ENCODE assay signal across 1 cellular context in genomic region chr13:29737061-29737460, GRCh38.
TF ChIP-seq lines count a peak whose summit lies in the region.

No MANE protein-coding gene starts in this region.

TF ChIP-seq in GM23338, 12 proteins besides CTCF, POLR2A, EP300 and RAD21 (continued from another document):
- no peak for TF ChIP-seq ZNF462 (CRISPR knock-in tag; IDR thresholded peaks at IDR 0.05)
